ENCODE assay signal across 8 cellular contexts in the genomic region with DNA sequence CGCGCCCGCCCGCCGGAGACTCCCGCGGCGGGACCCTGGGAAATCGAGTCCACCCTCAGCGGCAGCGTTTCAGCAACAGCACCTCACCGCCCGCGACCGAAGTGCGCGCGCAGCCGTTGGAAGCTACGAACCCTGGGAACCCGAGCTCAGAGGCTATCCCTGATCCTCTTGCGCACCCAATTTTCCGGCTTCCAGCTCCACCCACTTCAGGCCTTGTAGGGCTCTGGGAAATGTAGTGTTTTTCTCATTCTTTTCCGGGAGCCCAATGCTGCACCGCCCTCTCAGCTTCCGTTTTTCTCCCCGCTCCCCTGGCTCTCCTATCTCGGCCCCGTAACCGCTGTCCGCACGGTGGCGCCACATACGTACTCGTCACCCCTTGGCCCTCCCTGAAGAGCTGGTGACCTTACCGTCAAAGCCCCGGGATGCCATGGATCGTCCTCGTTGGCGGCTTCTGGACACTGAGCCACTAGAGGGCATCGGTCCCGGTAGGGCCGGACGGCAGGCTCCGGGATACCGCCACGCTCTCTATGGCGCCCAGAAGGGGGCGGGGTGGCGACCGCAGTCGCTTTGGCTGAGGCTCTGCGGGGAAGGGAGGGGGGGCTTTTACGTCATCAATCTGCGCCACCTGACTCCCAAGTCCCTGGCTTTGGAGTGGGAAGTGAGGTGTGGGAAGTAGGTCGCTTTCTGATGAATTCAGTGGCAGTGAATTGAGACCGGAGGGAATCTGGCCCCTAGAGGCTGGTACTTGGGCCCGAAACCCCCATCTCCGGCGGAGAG. TPM values are rescaled to one million over a fixed set of nuclear protein-coding genes. Genes with fewer than 3 reads are reported as not detected.
DNase-seq lines count a peak whose midpoint lies in the region; ATAC-seq and TF ChIP-seq lines count a peak whose summit lies in the region.

A gene (plus strand): TSS at position 687 of the 777 bp plus-strand sequence. CDS start 3,948 bp downstream, outside the sequence.
A gene (minus strand): TSS at position 102 of the 777 bp plus-strand sequence. CDS start 225 bp downstream, outside the sequence.

- H3K27me3 ChIP-seq in BE2C (no peaks in the 10 kb centered on the region), colonic mucosa (no peaks in the 10 kb centered on the region), layer of hippocampus (ENCODE audit: control insufficient read depth, insufficient read depth, low read length) (no peaks in the 10 kb centered on the region)

- H3K4me3 ChIP-seq in BE2C (ENCODE audit: low read depth, low read length): peak within 1 kb of the TSS; percentile 98
- peak within 1 kb of the TSS; percentile 88 for H3K4me3 ChIP-seq in colonic mucosa

- H3K36me3 ChIP-seq in BE2C: peaks cover 24% of the 10 kb centered on the region
- H3K36me3 ChIP-seq in colonic mucosa: no peaks in the 10 kb centered on the region

- H3K4me1 ChIP-seq in BE2C (no peaks in the 10 kb centered on the region), colonic mucosa (peaks cover 6% of the 10 kb centered on the region)

- peak within 1 kb of the TSS; percentile 97 for H3K27ac ChIP-seq in colonic mucosa
- H3K27ac ChIP-seq in layer of hippocampus (ENCODE audit: low read depth, low read length): peak within 1 kb of the TSS; percentile 99

- H3K9me3 ChIP-seq in BE2C: no peaks in the 10 kb centered on the region
- no peaks in the 10 kb centered on the region for H3K9me3 ChIP-seq in colonic mucosa

- DNase-seq in BE2C (peak; percentile 97), GM19238 (ENCODE audit: insufficient read length, low spot score) (peak; percentile 73), NCI-H524 treated with DMSO at 0.1 percent for 48 hours (lab: John Stamatoyannopoulos, UW) (peak; percentile 97), colonic mucosa (peak; percentile 98)
- DNase-seq in activated CD4-positive, alpha-beta T cell treated with anti-CD3 and anti-CD28 coated beads for 48 hours: peak; percentile 97
- peak; percentile 96 for DNase-seq in stimulated activated CD4-positive, alpha-beta T cell treated with anti-CD3 and anti-CD28 coated beads, Interleukin-1b, Interleukin-23, amount 100 ng/mL, for 48 hours

- TF ChIP-seq CTCF in BE2C (IDR thresholded peaks at IDR 0.05; ENCODE audit: low read depth, low read length) (peak; percentile 90), colonic mucosa (IDR thresholded peaks at IDR 0.05) (peak; percentile 90)

- peak within 1 kb of the TSS; percentile 72 to 90 for H3K9ac ChIP-seq in colonic mucosa (ENCODE audit: low read depth in 2 of 2, low read length in 2 of 2)

- intact Hi-C loops in colonic mucosa (cut with DNase I): no loop called here

- ATAC-seq in HG03457 (IDR thresholded peaks at IDR 0.05; ENCODE audit: unreplicated experiment): peak; percentile 85

RNA-seq across cellular contexts. Expression of the first gene that starts in this region (rescaled TPM):
- polyA plus RNA-seq in BE2C (2012; ENCODE audit: insufficient read depth, insufficient read length, low read depth): 16.5 TPM
- 10 to 100 TPM; 17.6 to 21.4 TPM for total RNA-seq in colonic mucosa

RNA-seq across cellular contexts. Expression of the second gene that starts in this region (rescaled TPM):
- polyA plus RNA-seq in BE2C (2012; ENCODE audit: insufficient read depth, insufficient read length, low read depth): 67.2 TPM
- 10 to 100 TPM; 68.1 to 87.0 TPM for total RNA-seq in colonic mucosa

Comparison
In these comparisons a context has a peak if more than half of its experiments do, and no peak if none do; other contexts are left out.
1. Peak in every context shown above with its lines: DNase-seq, ATAC-seq, H3K4me3 ChIP-seq and H3K27ac ChIP-seq.